In genomic region chr7:43454936-43455518, GRCh38 we compare ENCODE assay signal across 8 cellular contexts.
DNase-seq lines count a peak whose midpoint lies in the region; ATAC-seq and TF ChIP-seq lines count a peak whose summit lies in the region.

No MANE protein-coding gene starts in this region.

- no peak overlapping the region for H3K27ac ChIP-seq in HEK293 (ENCODE audit: extremely low read depth, low read depth, low read length)

- H3K4me3 Mint-ChIP-seq in activated naive CD8-positive, alpha-beta T cell treated with anti-CD3 and anti-CD28 coated beads, Interleukin-2, amount 10 ng/mL, durations not matched to agents 7 days and 5 days: peak overlapping the region; percentile 0
- no peak overlapping the region for H3K4me3 Mint-ChIP-seq in activated naive CD8-positive, alpha-beta T cell treated with anti-CD3 and anti-CD28 coated beads for 36 hours

- no peaks in the 10 kb centered on the region for H3K36me3 ChIP-seq in HEK293 (ENCODE audit: control insufficient read depth in 2 of 2, insufficient read depth in 1 of 2, low read length in 2 of 2)

- POLR2A ChIA-PET in activated naive CD8-positive, alpha-beta T cell treated with anti-CD3 and anti-CD28 coated beads, Interleukin-2, amount 10 ng/mL, durations not matched to agents 7 days and 5 days (lab: Charles Lee): interaction anchor here (1.5 kb wide), 1 partner anchor 117 kb away, joined by 4 read pairs; no protein-coding TSS in a partner anchor
- POLR2A ChIA-PET in HEK293 (lab: Yijun Ruan, JAX): no interaction called here

- no peak overlapping the region for H3K27ac Mint-ChIP-seq in activated naive CD8-positive, alpha-beta T cell treated with anti-CD3 and anti-CD28 coated beads, Interleukin-2, amount 10 ng/mL, durations not matched to agents 7 days and 5 days
- no peak overlapping the region for H3K27ac Mint-ChIP-seq in activated naive CD8-positive, alpha-beta T cell treated with anti-CD3 and anti-CD28 coated beads for 36 hours

- H3K4me3 ChIP-seq in HEK293 (ENCODE audit: low read depth, low read length): no peak overlapping the region

- peak; percentile 55; the same call in 1 of the 2 replicates for TF ChIP-seq CTCF in HEK293 (tag by site-specific recombination; IDR thresholded peaks at IDR 0.05)

- CTCF ChIA-PET in HEK293 (lab: Yijun Ruan, JAX): interaction anchor here (0.6 to 6.4 kb wide), 30 partner anchors 10 to 1478 kb away, joined by 3 to 45 read pairs (median 4); partner anchors contain the start of genes MRPL32, PSMA2 and STK17A

- H3K36me3 Mint-ChIP-seq in activated naive CD8-positive, alpha-beta T cell treated with anti-CD3 and anti-CD28 coated beads, Interleukin-2, amount 10 ng/mL, durations not matched to agents 7 days and 5 days: no peaks in the 10 kb centered on the region
- H3K36me3 Mint-ChIP-seq in activated naive CD8-positive, alpha-beta T cell treated with anti-CD3 and anti-CD28 coated beads for 36 hours: no peaks in the 10 kb centered on the region

- H3K27me3 Mint-ChIP-seq in activated naive CD8-positive, alpha-beta T cell treated with anti-CD3 and anti-CD28 coated beads, Interleukin-2, amount 10 ng/mL, durations not matched to agents 7 days and 5 days: peaks cover 16% of the 10 kb centered on the region
- H3K27me3 Mint-ChIP-seq in activated naive CD8-positive, alpha-beta T cell treated with anti-CD3 and anti-CD28 coated beads for 36 hours: no peaks in the 10 kb centered on the region

- H3K4me1 ChIP-seq in HEK293 (ENCODE audit: control insufficient read depth, insufficient read depth, low read length): no peaks in the 10 kb centered on the region

- no peaks in the 10 kb centered on the region for H3K9me3 ChIP-seq in HEK293 (ENCODE audit: control insufficient read depth, insufficient read depth, low read depth, low read length)

- H3K9me3 Mint-ChIP-seq in activated naive CD8-positive, alpha-beta T cell treated with anti-CD3 and anti-CD28 coated beads, Interleukin-2, amount 10 ng/mL, durations not matched to agents 7 days and 5 days: no peaks in the 10 kb centered on the region
- H3K9me3 Mint-ChIP-seq in activated naive CD8-positive, alpha-beta T cell treated with anti-CD3 and anti-CD28 coated beads for 36 hours: no peaks in the 10 kb centered on the region

- ATAC-seq in activated naive CD8-positive, alpha-beta T cell treated with anti-CD3 and anti-CD28 coated beads, Interleukin-2, amount 10 ng/mL, durations not matched to agents 7 days and 5 days (ENCODE audit: low read depth): no peak

- H3K4me1 Mint-ChIP-seq in activated naive CD8-positive, alpha-beta T cell treated with anti-CD3 and anti-CD28 coated beads, Interleukin-2, amount 10 ng/mL, durations not matched to agents 7 days and 5 days: peaks cover 6% of the 10 kb centered on the region
- peaks cover 3% of the 10 kb centered on the region for H3K4me1 Mint-ChIP-seq in activated naive CD8-positive, alpha-beta T cell treated with anti-CD3 and anti-CD28 coated beads for 36 hours

- DNase-seq in activated naive CD8-positive, alpha-beta T cell treated with anti-CD3 and anti-CD28 coated beads, Interleukin-2, amount 10 ng/mL, durations not matched to agents 7 days and 5 days: no peak
- no peak for DNase-seq in activated naive CD8-positive, alpha-beta T cell treated with anti-CD3 and anti-CD28 coated beads for 36 hours
- DNase-seq in NCI-H69 (lab: John Stamatoyannopoulos, UW) (peak; percentile 45), cerebellum (ENCODE audit: low spot score) (peak; percentile 32), myocyte (ENCODE audit: low read depth) (peak; percentile 74), T1000 (lab: John Stamatoyannopoulos, UW) (no peak), mesenteric fat pad (ENCODE audit: low spot score) (no peak)

TF ChIP-seq in HEK293, 187 proteins besides CTCF, POLR2A, EP300 and RAD21:
- TF ChIP-seq ZNF658 (tag by site-specific recombination; IDR thresholded peaks at IDR 0.05): no peak
- no peak for TF ChIP-seq ZNF138 (tag by site-specific recombination; IDR thresholded peaks at IDR 0.05; ENCODE audit: borderline replicate concordance)
- TF ChIP-seq PRDM1 (tag by site-specific recombination; IDR thresholded peaks at IDR 0.05): peak; percentile 53
- TF ChIP-seq RBAK (tag by site-specific recombination; IDR thresholded peaks at IDR 0.05): no peak
- no peak for TF ChIP-seq ZNF202 (tag by site-specific recombination; IDR thresholded peaks at IDR 0.05; ENCODE audit: borderline replicate concordance)
- 0 out of 2 replicates have a peak, but pooled peaks have one; percentile 19 for TF ChIP-seq ZNF362 (tag by site-specific recombination; IDR thresholded peaks at IDR 0.05)
- peak; percentile 82 for TF ChIP-seq ZNF654 (tag by site-specific recombination; IDR thresholded peaks at IDR 0.05; ENCODE audit: low read depth)
- TF ChIP-seq ZFHX2 (tag by site-specific recombination; conservative IDR thresholded peaks at IDR 0.05): 0 out of 2 replicates have a peak, but pooled peaks have one; percentile 26

Comparison
In these comparisons a context has a peak if more than half of its experiments do, and no peak if none do; other contexts are left out.
1. DNase-seq: peak in NCI-H69 (single experiment), cerebellum (single experiment) and myocyte (single experiment); none in activated naive CD8-positive, alpha-beta T cell treated with anti-CD3 and anti-CD28 coated beads, Interleukin-2, amount 10 ng/mL, durations not matched to agents 7 days and 5 days (single experiment), activated naive CD8-positive, alpha-beta T cell treated with anti-CD3 and anti-CD28 coated beads for 36 hours (single experiment), T1000 (single experiment) and mesenteric fat pad (single experiment).